ENCODE assay signal across 21 cellular contexts in the genomic region with DNA sequence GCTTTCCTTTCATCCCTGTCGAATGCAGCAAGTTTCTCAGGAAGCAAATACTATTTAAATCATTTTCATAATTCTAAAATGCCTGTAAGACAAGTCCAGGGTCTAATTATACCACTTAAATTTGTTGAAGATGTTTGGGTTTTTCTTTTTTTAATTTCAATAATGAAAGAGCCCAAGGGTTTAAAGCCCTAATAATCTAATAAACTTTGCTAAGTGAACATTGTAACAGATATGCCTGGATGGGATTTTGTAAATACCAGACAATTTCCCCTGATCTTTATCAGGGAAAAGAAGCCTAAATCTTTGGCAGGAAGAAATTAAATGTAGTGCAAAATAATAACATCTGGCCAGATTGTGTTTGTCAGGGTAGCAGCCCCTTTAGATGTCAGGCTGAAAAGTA. TPM values are rescaled to one million over a fixed set of nuclear protein-coding genes. Genes with fewer than 3 reads are reported as not detected.
A peak's percentile ranks its signal among the peaks of the same experiment; 100 is the strongest.
DNase-seq lines count a peak whose midpoint lies in the region; ATAC-seq, FAIRE-seq and TF ChIP-seq lines count a peak whose summit lies in the region.
"Had no signal": no experiment of that assay in that cellular context is flagged by ENCODE, and none has a peak within 500 bp of the region (broad histone marks: within the 10 kb centered on the region; RNA-seq: fewer than 3 reads in every experiment).

No MANE protein-coding gene starts in this region.

- H3K4me3 ChIP-seq in A549 (no peak overlapping the region), A673 (ENCODE audit: low read depth, low read length, poor library complexity, severe bottlenecking) (no peak overlapping the region)
- H3K4me3 ChIP-seq: BLaER1 had no signal

- H3K27me3 Mint-ChIP-seq in mesothelial cell of epicardium (ENCODE audit: low read depth), result no peaks in the 10 kb centered on the region
- H3K27me3 Mint-ChIP-seq: CD4-positive, alpha-beta memory T cell had no signal

- peaks cover 51% of the 10 kb centered on the region for H3K4me1 Mint-ChIP-seq in mesothelial cell of epicardium
- H3K4me1 Mint-ChIP-seq: CD14-positive monocyte; CD4-positive, alpha-beta memory T cell; IgD-negative memory B cell had no signal

- peak overlapping the region; percentile 84 for H3K27ac Mint-ChIP-seq in mesothelial cell of epicardium
- H3K27ac Mint-ChIP-seq: CD14-positive monocyte; CD4-positive, alpha-beta memory T cell; IgD-negative memory B cell had no signal

- DNase-seq in A549 (ENCODE audit: low read depth in 1 of 2, low spot score in 1 of 2) (no peak), A673 (ENCODE audit: low spot score) (peak; percentile 1), mesothelial cell of epicardium (ENCODE audit: low spot score in 2 of 2, unreplicated experiment in 2 of 2) (no peak), left lobe of liver (ENCODE audit: low spot score) (no peak)
- DNase-seq: CD4-positive, alpha-beta memory T cell; DMS153; DMS79; GDM1; GOT3; H7 had no signal

- peaks cover 9% of the 10 kb centered on the region for H3K36me3 Mint-ChIP-seq in mesothelial cell of epicardium
- H3K36me3 Mint-ChIP-seq: CD14-positive monocyte; CD4-positive, alpha-beta memory T cell had no signal

- H3K9me3 Mint-ChIP-seq in mesothelial cell of epicardium, result no peaks in the 10 kb centered on the region
- H3K9me3 Mint-ChIP-seq: CD4-positive, alpha-beta memory T cell; IgD-negative memory B cell had no signal

- POLR2A ChIA-PET in A549 (lab: Yijun Ruan, JAX) (no interaction called here), A673 (lab: Charles Lee; ENCODE audit: low non-redundant PET) (no interaction called here)

- TF ChIP-seq CTCF in A549 (IDR thresholded peaks at IDR 0.05) (no peak), A673 (conservative IDR thresholded peaks at IDR 0.05; ENCODE audit: low read depth, low read length) (no peak), mesothelial cell of epicardium (IDR thresholded peaks at IDR 0.05; ENCODE audit: unreplicated experiment) (no peak)

- no peak for ATAC-seq in A549
- ATAC-seq in SK-N-SH treated with all-trans-retinoic acid at 6 μM for 48 hours, result no peak
- no peak for ATAC-seq in left lobe of liver
- ATAC-seq in GM18502 (IDR thresholded peaks at IDR 0.05; ENCODE audit: poor library complexity, unreplicated experiment), result no peak
- no peak for ATAC-seq in GM18517 (IDR thresholded peaks at IDR 0.05; ENCODE audit: unreplicated experiment)
- ATAC-seq: HCT116 had no signal

- no peak for TF ChIP-seq EP300 in A549 (IDR thresholded peaks at IDR 0.05)

- H3K9me3 ChIP-seq in A549, result no peaks in the 10 kb centered on the region
- no peaks in the 10 kb centered on the region for H3K9me3 ChIP-seq in A673 (ENCODE audit: low read depth, low read length, poor library complexity, severe bottlenecking)
- H3K9me3 ChIP-seq: BLaER1 had no signal

- TF ChIP-seq RAD21 in A549 (conservative IDR thresholded peaks at IDR 0.05 in 1 of 2, IDR thresholded peaks at IDR 0.05 in 1 of 2), result no peak

- peak; percentile 7 for FAIRE-seq in A549 (lab: Jason Lieb, UNC)
- FAIRE-seq: A204.1, GM12892, HTR-8/SVneo had no signal

- H3K27me3 ChIP-seq in A673 (replicated peaks; ENCODE audit: insufficient read depth, low read depth, low read length, poor library complexity), result peaks cover 7% of the 10 kb centered on the region

- no peak overlapping the region for H3K4me2 ChIP-seq in A549
- H3K4me2 ChIP-seq: BLaER1 had no signal

- no TSS peak for BruUV-seq in A673 (replicated peaks; lab: Mats Ljungman, UMichigan)

- no peak overlapping the region for H3K4me3 Mint-ChIP-seq in mesothelial cell of epicardium
- H3K4me3 Mint-ChIP-seq: CD14-positive monocyte; CD4-positive, alpha-beta memory T cell; IgD-negative memory B cell had no signal

- H3K27ac ChIP-seq in A549 (no peak overlapping the region), A673 (ENCODE audit: low read depth, low read length, poor library complexity, severe bottlenecking) (no peak overlapping the region)
- H3K27ac ChIP-seq: BLaER1 had no signal

- no peak for TF ChIP-seq POLR2A in A549 (IDR thresholded peaks at IDR 0.05; ENCODE audit: low read length)

- intact Hi-C loops in A673 (cut with micrococcal nuclease; ENCODE audit: unreplicated experiment), result no loop called here

- H3K36me3 ChIP-seq in A673 (ENCODE audit: insufficient read depth, low read length, poor library complexity, severe bottlenecking), result no peaks in the 10 kb centered on the region
- H3K36me3 ChIP-seq: BLaER1 had no signal

- CTCF ChIA-PET in A549 (lab: Yijun Ruan, JAX) (no interaction called here), A673 (lab: Charles Lee) (no interaction called here)

- 3% methylated on average over 1 of the region's 1 CpG for WGBS in A549 (ENCODE audit: missing lambda C conversion rate)

- H3K4me1 ChIP-seq in A549, result no peaks in the 10 kb centered on the region
- no peaks in the 10 kb centered on the region for H3K4me1 ChIP-seq in A673 (ENCODE audit: insufficient read depth, low read length, poor library complexity, severe bottlenecking)
- H3K4me1 ChIP-seq: BLaER1 had no signal

TF ChIP-seq in A549, 52 proteins besides CTCF, POLR2A, EP300 and RAD21:
- no peak for TF ChIP-seq HOXB5 (CRISPR knock-in tag; IDR thresholded peaks at IDR 0.05)

TF ChIP-seq in SK-N-SH treated with all-trans-retinoic acid at 6 μM for 48 hours, 23 proteins besides CTCF, POLR2A, EP300 and RAD21:
- TF ChIP-seq PPARA (CRISPR knock-in tag; IDR thresholded peaks at IDR 0.05; ENCODE audit: borderline replicate concordance), result no peak
- TF ChIP-seq TCF4 (CRISPR knock-in tag; IDR thresholded peaks at IDR 0.05; ENCODE audit: borderline replicate concordance), result 0 out of 2 replicates have a peak, but pooled peaks have one; percentile 31

RNA-seq across cellular contexts. Expression of a gene that starts 45.7 kb away (rescaled TPM):
- polyA plus RNA-seq in A549 (2011; rRNA removed) (0.04 TPM in 1 of 2 replicates, not detected in the other), A549 (2017; fragmentation: RNase III; extraction: RNeasy Plus Mini Kit Qiagen cat#74134 plus additional on column Dnase treatment) (not detected in 3 replicates)
- polyA plus RNA-seq in A549 (2012; cell fraction: cytosol; rRNA removed), result not detected in 2 replicates
- polyA plus RNA-seq in A549 (2012; cell fraction: nucleus; rRNA removed), result 0.01 TPM in 1 of 2 replicates, not detected in the other
- not detected in 2 replicates for polyA minus RNA-seq in A549 (2011; rRNA and poly(A)+ RNA removed)
- total RNA-seq in A673 (2021) (0.24 and 0.74 TPM in 2 replicates), mesothelial cell of epicardium (837 to 864 TPM (median 859 TPM) in 3 replicates), left lobe of liver (1.1 TPM)
- polyA plus RNA-seq: AG04450, CD14-positive monocyte had no signal

Comparison
In these comparisons a context has a peak if more than half of its experiments do, and no peak if none do; other contexts are left out.
1. RNA of a gene that starts 45.7 kb away (total RNA-seq): 837 to 864 TPM in mesothelial cell of epicardium; 1.1 TPM in left lobe of liver (single experiment) and 0.24 to 0.74 TPM in A673; every median in the first group is over 100 times any median in the second.